ENCODE assay signal across 7 cellular contexts in genomic region chr1:181104790-181105133, GRCh38. TPM values are rescaled to one million over a fixed set of nuclear protein-coding genes. Genes with fewer than 3 reads are reported as not detected.
DNase-seq lines count a peak whose midpoint lies in the region; ATAC-seq, FAIRE-seq and TF ChIP-seq lines count a peak whose summit lies in the region.

No MANE protein-coding gene starts in this region.

- DNase-seq in GM13976 (ENCODE audit: low spot score) (peak; percentile 36), bronchial epithelial cell (ENCODE audit: low read depth) (no peak), memory B cell (ENCODE audit: low spot score in 2 of 2) (peak; percentile 56 to 60), suprapubic skin (ENCODE audit: low spot score in 2 of 2) (peak; percentile 77 to 83)
- no peak for DNase-seq in T-helper 2 cell treated with Interferon-gamma antibody and Interleukin-4, amounts not matched to agents 5 μg/mL and 100 μg/mL, for 36 hours (ENCODE audit: low spot score)

- H3K4me1 ChIP-seq in suprapubic skin = peaks cover 49% of the 10 kb centered on the region

- peak overlapping the region; percentile 84 for H3K4me3 Mint-ChIP-seq in T-helper 2 cell treated with Interferon-gamma antibody and Interleukin-4, amounts not matched to agents 5 μg/mL and 100 μg/mL, for 36 hours
- H3K4me3 Mint-ChIP-seq in memory B cell = peak overlapping the region; percentile 78

- 0% methylated on average over 6 of the region's 28 CpGs for WGBS in suprapubic skin

- H3K9me3 Mint-ChIP-seq in T-helper 2 cell treated with Interferon-gamma antibody and Interleukin-4, amounts not matched to agents 5 μg/mL and 100 μg/mL, for 36 hours = no peaks in the 10 kb centered on the region
- H3K9me3 Mint-ChIP-seq in memory B cell = no peaks in the 10 kb centered on the region

- H3K27me3 ChIP-seq in bronchial epithelial cell (ENCODE audit: control insufficient read depth, insufficient read depth, low read length) = no peaks in the 10 kb centered on the region
- no peaks in the 10 kb centered on the region for H3K27me3 ChIP-seq in suprapubic skin

- in situ Hi-C loops in GM13976 (cut with MboI; ENCODE audit: low sequenced_read_pairs, unreplicated experiment) = no loop called here

- peaks cover 60% of the 10 kb centered on the region for H3K4me1 Mint-ChIP-seq in T-helper 2 cell treated with Interferon-gamma antibody and Interleukin-4, amounts not matched to agents 5 μg/mL and 100 μg/mL, for 36 hours (ENCODE audit: low read depth)
- peaks cover 25% of the 10 kb centered on the region for H3K4me1 Mint-ChIP-seq in memory B cell

- FAIRE-seq in bronchial epithelial cell (lab: Jason Lieb, UNC) = no peak

- peak overlapping the region; percentile 77 for H3K27ac Mint-ChIP-seq in T-helper 2 cell treated with Interferon-gamma antibody and Interleukin-4, amounts not matched to agents 5 μg/mL and 100 μg/mL, for 36 hours
- H3K27ac Mint-ChIP-seq in memory B cell = peak overlapping the region; percentile 88

- H3K27me3 Mint-ChIP-seq in T-helper 2 cell treated with Interferon-gamma antibody and Interleukin-4, amounts not matched to agents 5 μg/mL and 100 μg/mL, for 36 hours (ENCODE audit: low read depth) = peaks cover 35% of the 10 kb centered on the region
- H3K27me3 Mint-ChIP-seq in memory B cell = no peaks in the 10 kb centered on the region

- ATAC-seq in HG02798 (IDR thresholded peaks at IDR 0.05; ENCODE audit: poor library complexity, unreplicated experiment) = peak; percentile 14
- no peak for ATAC-seq in memory B cell (ENCODE audit: low read depth)
- ATAC-seq in GM21447 (IDR thresholded peaks at IDR 0.05; ENCODE audit: unreplicated experiment) = no peak

- peak overlapping the region; percentile 89 for H3K27ac ChIP-seq in suprapubic skin

- H3K4me3 ChIP-seq in bronchial epithelial cell (ENCODE audit: low read depth, low read length) (peak overlapping the region; percentile 74), suprapubic skin (peak overlapping the region; percentile 76)

- H3K9me3 ChIP-seq in suprapubic skin = no peaks in the 10 kb centered on the region

- no peak for TF ChIP-seq EP300 in suprapubic skin (IDR thresholded peaks at IDR 0.05)

- TF ChIP-seq POLR2A in suprapubic skin (IDR thresholded peaks at IDR 0.05) = no peak

- TF ChIP-seq CTCF in GM13976 (IDR thresholded peaks at IDR 0.05; ENCODE audit: borderline replicate concordance, control extremely low read depth, extremely low read depth, insufficient read depth, missing control alignments) (no peak), bronchial epithelial cell (IDR thresholded peaks at IDR 0.05; ENCODE audit: insufficient read depth, low read length, severe bottlenecking) (no peak), suprapubic skin (IDR thresholded peaks at IDR 0.05) (peak in 1 of 2 donors; percentile 14)

- H3K36me3 Mint-ChIP-seq in T-helper 2 cell treated with Interferon-gamma antibody and Interleukin-4, amounts not matched to agents 5 μg/mL and 100 μg/mL, for 36 hours (ENCODE audit: low read depth) = no peaks in the 10 kb centered on the region
- no peaks in the 10 kb centered on the region for H3K36me3 Mint-ChIP-seq in memory B cell

- no peaks in the 10 kb centered on the region for H3K36me3 ChIP-seq in bronchial epithelial cell (ENCODE audit: control insufficient read depth, insufficient read depth, low read length)
- H3K36me3 ChIP-seq in suprapubic skin = no peaks in the 10 kb centered on the region

RNA-seq across cellular contexts. Expression of gene IER5, which starts 16.3 kb away (rescaled TPM):
- total RNA-seq in bronchial epithelial cell (47.7 and 65.3 TPM in 2 replicates), suprapubic skin (10 to 100 TPM; 11.3 to 30.4 (median 24.4) TPM)

Comparison
In these comparisons a context has a peak if more than half of its experiments do, and no peak if none do; other contexts are left out.
1. DNase-seq: peak in GM13976 (single experiment), memory B cell (2 of 2) and suprapubic skin (2 of 2); none in T-helper 2 cell treated with Interferon-gamma antibody and Interleukin-4, amounts not matched to agents 5 μg/mL and 100 μg/mL, for 36 hours (single experiment) and bronchial epithelial cell (single experiment).